ENCODE assay signal across 20 cellular contexts in genomic region chr20:9480066-9480465, GRCh38.
DNase-seq lines count a peak whose midpoint lies in the region.
"Had no signal": no experiment of that assay in that cellular context is flagged by ENCODE, and none has a peak within 500 bp of the region (broad histone marks: within the 10 kb centered on the region; RNA-seq: fewer than 3 reads in every experiment).

No MANE protein-coding gene starts in this region.

- H3K9ac ChIP-seq in SK-N-MC (ENCODE audit: insufficient read length), result no peak overlapping the region
- H3K9ac ChIP-seq: GM23248 had no signal

- H3K4me3 ChIP-seq in SK-N-MC, result no peak overlapping the region
- H3K4me3 ChIP-seq: GM12878, GM23248 had no signal

- H3K9me3 ChIP-seq in SK-N-MC (ENCODE audit: low read depth, low read length), result no peaks in the 10 kb centered on the region

- H3K27ac ChIP-seq in SK-N-MC, result no peak overlapping the region
- H3K27ac ChIP-seq: 22Rv1, GM23248 had no signal

- H3K36me3 ChIP-seq in SK-N-MC (ENCODE audit: insufficient read depth, low read length), result no peaks in the 10 kb centered on the region

- peak; percentile 6 for DNase-seq in NCI-H1694 (lab: John Stamatoyannopoulos, UW)
- no peak for DNase-seq in NCI-H1694 treated with DMSO at 0.1 percent for 48 hours (lab: John Stamatoyannopoulos, UW)
- peak; percentile 51 for DNase-seq in NCI-H2171 (lab: John Stamatoyannopoulos, UW)
- DNase-seq in NCI-H446 treated with DMSO at 0.1 percent for 48 hours (lab: John Stamatoyannopoulos, UW), result peak; percentile 84
- peak; percentile 22 for DNase-seq in SK-N-MC (ENCODE audit: low read depth, low spot score)
- DNase-seq in DMS53 (lab: John Stamatoyannopoulos, UW), result no peak
- no peak for DNase-seq in NCI-H2107 treated with DMSO at 0.1 percent for 48 hours (lab: John Stamatoyannopoulos, UW; ENCODE audit: unreplicated experiment)
- no peak for DNase-seq in NCI-H1930 (lab: John Stamatoyannopoulos, UW)
- DNase-seq: ACHN; AML-193; C1 segment of cervical spinal cord; Calu3; CD4-positive, alpha-beta memory T cell; COR-L47; DND-41; GM23248; H7; HCEC 1CT had no signal

Comparison
In these comparisons a context has a peak if more than half of its experiments do, and no peak if none do; other contexts are left out.
1. DNase-seq: peak in NCI-H1694 (single experiment), NCI-H2171 (single experiment), NCI-H446 treated with DMSO at 0.1 percent for 48 hours (single experiment) and SK-N-MC (single experiment); none in NCI-H1694 treated with DMSO at 0.1 percent for 48 hours (single experiment), DMS53 (single experiment), NCI-H2107 treated with DMSO at 0.1 percent for 48 hours (single experiment) and NCI-H1930 (0 of 2).